ENCODE assay signal across 8 cellular contexts in the genomic region with DNA sequence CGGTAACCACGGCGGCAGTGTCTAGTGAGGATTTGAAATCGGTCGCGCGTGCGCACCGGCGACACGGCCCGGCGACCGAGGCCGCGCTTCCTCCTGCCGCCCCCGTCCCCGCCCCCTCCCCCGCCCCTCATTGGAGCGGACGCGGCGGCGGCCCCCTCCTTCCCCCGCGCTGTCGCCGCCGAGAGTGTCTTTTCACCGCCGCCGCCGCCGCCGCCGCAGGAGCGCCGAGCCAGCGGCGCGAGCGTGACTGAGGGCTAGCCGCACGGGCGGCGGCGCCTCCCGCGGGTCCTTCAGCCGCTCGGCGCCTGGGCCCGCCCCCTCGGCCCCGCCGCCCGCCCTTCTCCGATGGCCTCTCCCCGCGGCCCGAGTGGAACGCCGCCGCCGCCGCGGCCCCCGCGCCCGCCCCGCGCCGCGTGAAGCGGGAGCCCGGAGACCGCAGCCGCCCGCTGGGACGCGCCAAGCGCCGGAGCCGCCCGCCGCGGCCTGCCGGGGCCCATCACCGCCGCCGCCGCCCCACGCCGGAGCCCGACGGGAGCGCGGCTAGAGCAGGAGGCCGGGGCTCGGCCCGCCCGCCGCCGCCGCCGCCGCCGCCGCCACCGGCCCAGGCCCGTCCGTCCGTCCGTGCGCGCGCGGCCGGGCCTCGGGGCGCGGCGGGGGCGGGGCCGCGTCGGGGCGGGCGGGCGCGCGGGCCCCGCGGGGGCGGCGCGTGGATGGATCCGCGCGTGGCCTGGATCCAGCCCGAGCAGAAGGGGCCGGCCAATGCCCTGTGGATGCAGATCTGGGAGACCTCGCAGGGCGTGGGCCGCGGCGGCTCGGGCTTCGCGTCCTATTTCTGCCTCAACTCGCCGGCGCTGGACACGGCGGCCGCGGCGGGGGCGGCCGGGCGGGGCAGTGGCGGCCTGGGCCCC. TPM values are rescaled to one million over a fixed set of nuclear protein-coding genes. Genes with fewer than 3 reads are reported as not detected.
DNase-seq lines count a peak whose midpoint lies in the region; ATAC-seq, FAIRE-seq and TF ChIP-seq lines count a peak whose summit lies in the region.

A gene (plus strand): TSS at position 159 of the 908 bp plus-strand sequence. CDS start 552 bp downstream, at position 711.

- peaks cover 21% of the 10 kb centered on the region for H3K79me1 ChIP-seq in H1 (ENCODE audit: low read depth, low read length)

- H3K4me1 ChIP-seq in H1 (replicated peaks in 1 of 4; ENCODE audit: control insufficient read depth in 3 of 4, insufficient read depth in 4 of 4, low read length in 3 of 4) = peaks cover 0 to 12% (median 5%) of the 10 kb centered on the region in 4 experiments; a peak in 5 of 7 replicates

- H2BK20ac ChIP-seq in H1 (ENCODE audit: low read length) = no peak within 1 kb of the TSS

- peaks cover 40% of the 10 kb centered on the region for H3K4me1 Mint-ChIP-seq in T-helper 1 cell treated with Interleukin-12 subunit alpha and Interleukin-12 subunit beta and Interleukin-4 antibody, amounts not matched to agents 30 μg/mL and 1 μg/mL, for 36 hours (ENCODE audit: low read depth)
- peaks cover 44% of the 10 kb centered on the region for H3K4me1 Mint-ChIP-seq in type B pancreatic cell (ENCODE audit: unreplicated experiment)

- peaks cover 8% of the 10 kb centered on the region for H3K36me3 Mint-ChIP-seq in T-helper 1 cell treated with Interleukin-12 subunit alpha and Interleukin-12 subunit beta and Interleukin-4 antibody, amounts not matched to agents 30 μg/mL and 1 μg/mL, for 36 hours (ENCODE audit: low read depth)
- H3K36me3 Mint-ChIP-seq in type B pancreatic cell = peaks cover 4% of the 10 kb centered on the region

- peak within 1 kb of the TSS; percentile 62 for H4K91ac ChIP-seq in H1 (replicated peaks; ENCODE audit: insufficient read length, low read length)

- 0 out of 2 replicates have a peak within 1 kb of the TSS, but pooled peaks have one; percentile 61 for H2BK15ac ChIP-seq in H1 (ENCODE audit: low read length)

- no peak for DNase-seq in activated CD8-positive, alpha-beta memory T cell treated with anti-CD3 and anti-CD28 coated beads for 24 hours
- peak in 1 of 2 experiments; percentile 55 for DNase-seq in H1 (ENCODE audit: low read depth in 1 of 2, low spot score in 2 of 2)
- DNase-seq in mesenteric fat pad (ENCODE audit: low spot score) = no peak
- peak; percentile 58 for DNase-seq in type B pancreatic cell (ENCODE audit: extremely low spot score, unreplicated experiment)
- DNase-seq in kidney glomerular epithelial cell (lab: John Stamatoyannopoulos, UW) = no peak

- FAIRE-seq in H1 (lab: Jason Lieb, UNC) = no peak

- peak within 1 kb of the TSS; percentile 90; the same call in 1 of the 2 replicates for H2AFZ ChIP-seq in H1 (ENCODE audit: low read length)

- no peak for TF ChIP-seq RAD21 in H1 (IDR thresholded peaks at IDR 0.05 in 1 of 2, conservative IDR thresholded peaks at IDR 0.05 in 1 of 2; ENCODE audit: low read depth in 2 of 2, low read length in 2 of 2)

- peak within 1 kb of the TSS; percentile 77 for H4K8ac ChIP-seq in H1 (ENCODE audit: extremely low read depth, insufficient read depth, low read length)

- peak within 1 kb of the TSS; percentile 91 for H3K27ac Mint-ChIP-seq in T-helper 1 cell treated with Interleukin-12 subunit alpha and Interleukin-12 subunit beta and Interleukin-4 antibody, amounts not matched to agents 30 μg/mL and 1 μg/mL, for 36 hours
- H3K27ac Mint-ChIP-seq in type B pancreatic cell = peak within 1 kb of the TSS; percentile 94

- POLR2A ChIA-PET in activated CD8-positive, alpha-beta memory T cell treated with anti-CD3 and anti-CD28 coated beads for 36 hours (lab: Charles Lee) = interaction anchor here (0.7 to 2.8 kb wide), 4 partner anchors 14 to 81 kb away, joined by 3 to 20 read pairs (median 6); a partner anchor contains a TSS
- POLR2A ChIA-PET in H1 (lab: Charles Lee; ENCODE audit: partially characterized antibody) = interaction anchor here (1.0 to 3.9 kb wide), 3 partner anchors 15 to 79 kb away, joined by 3 to 29 read pairs (median 6); a partner anchor contains a TSS

- H2BK5ac ChIP-seq in H1 (ENCODE audit: low read depth, low read length) = peak within 1 kb of the TSS; percentile 91; the same call in 1 of the 2 replicates

- H3K23ac ChIP-seq in H1 (ENCODE audit: insufficient read length) = no peak within 1 kb of the TSS

- no peak for TF ChIP-seq POLR2A in H1 (IDR thresholded peaks at IDR 0.05; ENCODE audit: control extremely low read depth in 1 of 2, low read depth in 2 of 2, low read length in 2 of 2)

- H3K14ac ChIP-seq in H1 (ENCODE audit: insufficient read length) = no peak within 1 kb of the TSS

- H3K36me3 ChIP-seq in H1 (ENCODE audit: control insufficient read depth in 2 of 4, insufficient read depth in 4 of 4, low read length in 3 of 4) = no peaks in the 10 kb centered on the region

- WGBS in H1 (ENCODE audit: extremely low coverage in 1 of 2, insufficient coverage in 1 of 2, insufficient read length in 1 of 2, insufficient replicate concordance in 2 of 2, low coverage in 1 of 2, low lambda C conversion rate in 2 of 2, missing lambda C conversion rate in 1 of 2), 2 experiments = 3% methylated on average over 8 of the region's 163 CpGs; no CpG with 5 or more reads in 1 of the 2 experiments

- H3K9ac ChIP-seq in H1 (replicated peaks in 1 of 4; ENCODE audit: extremely low read depth in 1 of 4, low read depth in 3 of 4, low read length in 3 of 4) = peak within 1 kb of the TSS; percentile 45 to 78 (median 62)

- H3K56ac ChIP-seq in H1 (replicated peaks; ENCODE audit: insufficient read length, low read depth, low read length) = peak within 1 kb of the TSS; percentile 42

- peaks cover 10% of the 10 kb centered on the region for H3K23me2 ChIP-seq in H1 (ENCODE audit: low read depth, low read length)

- no peaks in the 10 kb centered on the region for H3K9me3 Mint-ChIP-seq in T-helper 1 cell treated with Interleukin-12 subunit alpha and Interleukin-12 subunit beta and Interleukin-4 antibody, amounts not matched to agents 30 μg/mL and 1 μg/mL, for 36 hours
- H3K9me3 Mint-ChIP-seq in type B pancreatic cell = no peaks in the 10 kb centered on the region

- peak; percentile 16 for ATAC-seq in HG02973 (IDR thresholded peaks at IDR 0.05; ENCODE audit: unreplicated experiment)

- H3K4me3 ChIP-seq in H1 (ENCODE audit: extremely low read depth in 1 of 4, insufficient read depth in 2 of 4, low read depth in 3 of 4, low read length in 4 of 4) = peak within 1 kb of the TSS; percentile 67 to 84 (median 70)

- peak within 1 kb of the TSS; percentile 86 to 92 for H3K4me2 ChIP-seq in H1 (ENCODE audit: insufficient read depth in 1 of 2, low read depth in 2 of 2, low read length in 2 of 2)

- H3K4ac ChIP-seq in H1 (replicated peaks; ENCODE audit: insufficient read length, low read depth, low read length) = no peak within 1 kb of the TSS

- H2BK120ac ChIP-seq in H1 (replicated peaks; ENCODE audit: low read depth, low read length) = no peak within 1 kb of the TSS

- peaks cover 8% of the 10 kb centered on the region for H3K27me3 Mint-ChIP-seq in T-helper 1 cell treated with Interleukin-12 subunit alpha and Interleukin-12 subunit beta and Interleukin-4 antibody, amounts not matched to agents 30 μg/mL and 1 μg/mL, for 36 hours (ENCODE audit: low read depth)
- peaks cover 5% of the 10 kb centered on the region for H3K27me3 Mint-ChIP-seq in type B pancreatic cell

- H3K79me2 ChIP-seq in H1 (ENCODE audit: control insufficient read depth in 1 of 2, insufficient read depth in 2 of 2, low read length in 2 of 2) = peaks cover 5 to 40% of the 10 kb centered on the region in 2 experiments

- peak within 1 kb of the TSS; percentile 90; the same call in 1 of the 2 replicates for H3K18ac ChIP-seq in H1 (ENCODE audit: extremely low read depth, low read length)

- H3K27ac ChIP-seq in H1 (ENCODE audit: low read depth, low read length) = peak within 1 kb of the TSS; percentile 62; the same call in 1 of the 2 replicates

- peak within 1 kb of the TSS; percentile 84 for H3K4me3 Mint-ChIP-seq in T-helper 1 cell treated with Interleukin-12 subunit alpha and Interleukin-12 subunit beta and Interleukin-4 antibody, amounts not matched to agents 30 μg/mL and 1 μg/mL, for 36 hours
- H3K4me3 Mint-ChIP-seq in type B pancreatic cell = peak within 1 kb of the TSS; percentile 92

- peak within 1 kb of the TSS; percentile 34 for H4K5ac ChIP-seq in H1 (ENCODE audit: insufficient read length, low read depth, low read length)

- H2AK5ac ChIP-seq in H1 (ENCODE audit: low read depth, low read length) = no peak within 1 kb of the TSS

- H3K9me3 ChIP-seq in H1 (ENCODE audit: insufficient read depth in 2 of 2, low read depth in 1 of 2, low read length in 1 of 2) = no peaks in the 10 kb centered on the region

- TF ChIP-seq CTCF in H1 (IDR thresholded peaks at IDR 0.05; ENCODE audit: control extremely low read depth in 1 of 3, insufficient read depth in 1 of 3, low read depth in 1 of 3, low read length in 3 of 3) = no peak
- no peak for TF ChIP-seq CTCF in type B pancreatic cell (conservative IDR thresholded peaks at IDR 0.05)

- H4K20me1 ChIP-seq in H1 (replicated peaks in 1 of 2; ENCODE audit: control insufficient read depth in 1 of 2, insufficient read depth in 2 of 2, low read length in 2 of 2) = peaks cover 16 to 30% of the 10 kb centered on the region in 2 experiments

- TF ChIP-seq EP300 in H1 (IDR thresholded peaks at IDR 0.05; ENCODE audit: borderline replicate concordance in 1 of 2, low read depth in 2 of 2, low read length in 2 of 2) = no peak

- H2BK12ac ChIP-seq in H1 (ENCODE audit: low read depth, low read length) = 0 out of 2 replicates have a peak within 1 kb of the TSS, but pooled peaks have one; percentile 50

- CTCF ChIA-PET in activated CD8-positive, alpha-beta memory T cell treated with anti-CD3 and anti-CD28 coated beads for 36 hours (lab: Charles Lee) = no interaction called here
- CTCF ChIA-PET in H1 (lab: Charles Lee; ENCODE audit: partially characterized antibody) = no interaction called here

- H3K27me3 ChIP-seq in H1 (replicated peaks in 1 of 4; ENCODE audit: control insufficient read depth in 3 of 4, extremely low read depth in 1 of 4, insufficient read depth in 3 of 4, low read length in 3 of 4) = peaks cover 0 to 3% (median 0%) of the 10 kb centered on the region in 4 experiments; a peak in 3 of 7 replicates

TF ChIP-seq in H1, 55 proteins besides CTCF, POLR2A, EP300 and RAD21 (continues in another document):
- TF ChIP-seq NRF1 (IDR thresholded peaks at IDR 0.05; ENCODE audit: low read depth, low read length) = peak; percentile 43; the same call in 1 of the 2 replicates

RNA-seq across cellular contexts. Expression of the gene that starts here (rescaled TPM):
- 10 to 100 TPM; 32.8 to 35.0 TPM for total RNA-seq in activated CD8-positive, alpha-beta memory T cell treated with anti-CD3 and anti-CD28 coated beads for 36 hours
- 22.4 and 25.1 TPM in 2 replicates for total RNA-seq in H1 (2021; fragmentation: NEBNext Ultra II Directional; extraction: Animal tissue kit (Norgen Biotek cat#: 25700))
- polyA plus RNA-seq in H1 (2011; rRNA removed) = 8.9 and 11.6 TPM in 2 replicates
- polyA plus RNA-seq in H1 (2011; cell fraction: cytosol; rRNA removed) = 6.3 TPM
- 46.4 TPM for polyA plus RNA-seq in H1 (2011; cell fraction: nucleus; rRNA removed)
- polyA plus RNA-seq in H1 (2012, experiment 1 of 2) = 17.5 to 20.5 TPM (median 19.2 TPM) in 4 replicates
- 4.8 TPM for polyA plus RNA-seq in H1 (2012, experiment 2 of 2)
- polyA plus RNA-seq in H1 (2013, experiment 1 of 2) = 21.0 TPM
- polyA plus RNA-seq in H1 (2013, experiment 2 of 2) = 20.5 TPM
- 12.4 and 14.3 TPM in 2 replicates for polyA minus RNA-seq in H1 (2011; rRNA and poly(A)+ RNA removed)
- 13.4 TPM for polyA minus RNA-seq in H1 (2011; cell fraction: cytosol; rRNA and poly(A)+ RNA removed)
- 30.2 TPM for polyA minus RNA-seq in H1 (2011; cell fraction: nucleus; rRNA and poly(A)+ RNA removed)
- total RNA-seq in mesenteric fat pad (29.8 TPM), type B pancreatic cell (ENCODE audit: low replicate concordance) (21.7 and 34.1 TPM in 2 replicates)
